In the genomic region with DNA sequence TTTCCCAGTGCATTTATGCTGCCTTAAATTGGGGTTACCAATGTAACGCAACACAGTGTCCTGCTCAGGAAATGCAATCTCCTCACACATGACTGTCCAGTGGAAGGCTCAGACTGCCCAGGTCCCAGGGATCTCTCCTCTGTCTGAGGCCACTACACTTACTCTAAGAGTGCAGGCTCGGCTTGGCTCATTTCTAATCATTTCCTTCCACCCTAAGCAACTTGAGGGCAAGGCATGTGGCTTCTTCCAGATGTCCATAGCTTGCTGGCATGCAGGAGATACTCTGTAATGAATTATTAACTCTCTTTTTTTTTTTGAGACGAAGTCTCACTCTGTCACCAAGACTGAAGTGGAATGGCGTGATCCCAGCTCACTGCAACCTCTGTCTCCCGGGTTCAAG, we compare ENCODE assay signal across 2 cellular contexts.
TF ChIP-seq lines count a peak whose summit lies in the region.

No MANE protein-coding gene starts in this region.

TF ChIP-seq in SK-N-SH, 30 proteins besides CTCF, POLR2A, EP300 and RAD21:
- TF ChIP-seq, protein P1, sequence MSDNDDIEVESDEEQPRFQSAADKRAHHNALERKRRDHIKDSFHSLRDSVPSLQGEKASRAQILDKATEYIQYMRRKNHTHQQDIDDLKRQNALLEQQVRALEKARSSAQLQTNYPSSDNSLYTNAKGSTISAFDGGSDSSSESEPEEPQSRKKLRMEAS (IDR thresholded peaks at IDR 0.05; ENCODE audit: low read depth): no peak
- TF ChIP-seq, protein P2, sequence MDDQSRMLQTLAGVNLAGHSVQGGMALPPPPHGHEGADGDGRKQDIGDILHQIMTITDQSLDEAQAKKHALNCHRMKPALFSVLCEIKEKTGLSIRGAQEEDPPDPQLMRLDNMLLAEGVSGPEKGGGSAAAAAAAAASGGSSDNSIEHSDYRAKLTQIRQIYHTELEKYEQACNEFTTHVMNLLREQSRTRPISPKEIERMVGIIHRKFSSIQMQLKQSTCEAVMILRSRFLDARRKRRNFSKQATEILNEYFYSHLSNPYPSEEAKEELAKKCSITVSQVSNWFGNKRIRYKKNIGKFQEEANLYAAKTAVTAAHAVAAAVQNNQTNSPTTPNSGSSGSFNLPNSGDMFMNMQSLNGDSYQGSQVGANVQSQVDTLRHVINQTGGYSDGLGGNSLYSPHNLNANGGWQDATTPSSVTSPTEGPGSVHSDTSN (IDR thresholded peaks at IDR 0.05): no peak
- TF ChIP-seq YY1 (IDR thresholded peaks at IDR 0.05; ENCODE audit: low read depth): no peak
- no peak for TF ChIP-seq MEF2A (IDR thresholded peaks at IDR 0.05; ENCODE audit: borderline replicate concordance, low read depth)
- no peak for TF ChIP-seq SMC3 (IDR thresholded peaks at IDR 0.05; ENCODE audit: low read depth, low read length)
- no peak for TF ChIP-seq RCOR1 (IDR thresholded peaks at IDR 0.05; ENCODE audit: low read length)
- no peak for TF ChIP-seq FOXM1 (IDR thresholded peaks at IDR 0.05; ENCODE audit: low read depth)
- TF ChIP-seq SIN3A (IDR thresholded peaks at IDR 0.05; ENCODE audit: borderline replicate concordance, low read depth, low read length): no peak
- no peak for TF ChIP-seq MXI1 (IDR thresholded peaks at IDR 0.05; ENCODE audit: low read depth, low read length)
- TF ChIP-seq POLR2AphosphoS5 (IDR thresholded peaks at IDR 0.05; ENCODE audit: low read depth, low read length): no peak

TF ChIP-seq in SK-N-SH treated with all-trans-retinoic acid at 6 μM for 48 hours, 23 proteins besides CTCF, POLR2A, EP300 and RAD21:
- TF ChIP-seq BACH2 (CRISPR knock-in tag; IDR thresholded peaks at IDR 0.05; ENCODE audit: borderline replicate concordance): no peak
- no peak for TF ChIP-seq ZFP30 (CRISPR knock-in tag; IDR thresholded peaks at IDR 0.05)
- TF ChIP-seq, protein P3, sequence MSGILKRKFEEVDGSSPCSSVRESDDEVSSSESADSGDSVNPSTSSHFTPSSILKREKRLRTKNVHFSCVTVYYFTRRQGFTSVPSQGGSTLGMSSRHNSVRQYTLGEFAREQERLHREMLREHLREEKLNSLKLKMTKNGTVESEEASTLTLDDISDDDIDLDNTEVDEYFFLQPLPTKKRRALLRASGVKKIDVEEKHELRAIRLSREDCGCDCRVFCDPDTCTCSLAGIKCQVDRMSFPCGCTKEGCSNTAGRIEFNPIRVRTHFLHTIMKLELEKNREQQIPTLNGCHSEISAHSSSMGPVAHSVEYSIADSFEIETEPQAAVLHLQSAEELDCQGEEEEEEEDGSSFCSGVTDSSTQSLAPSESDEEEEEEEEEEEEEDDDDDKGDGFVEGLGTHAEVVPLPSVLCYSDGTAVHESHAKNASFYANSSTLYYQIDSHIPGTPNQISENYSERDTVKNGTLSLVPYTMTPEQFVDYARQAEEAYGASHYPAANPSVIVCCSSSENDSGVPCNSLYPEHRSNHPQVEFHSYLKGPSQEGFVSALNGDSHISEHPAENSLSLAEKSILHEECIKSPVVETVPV (CRISPR knock-in tag; IDR thresholded peaks at IDR 0.05): no peak
TF ChIP-seq in SK-N-SH treated with all-trans-retinoic acid at 6 μM for 48 hours: peak in this region for 0.
